Comparison of ENCODE assay signal across 8 cellular contexts in genomic region chr17:50087246-50087911, GRCh38. TPM values are rescaled to one million over a fixed set of nuclear protein-coding genes. Genes with fewer than 3 reads are reported as not detected.
DNase-seq lines count a peak whose midpoint lies in the region; ATAC-seq and TF ChIP-seq lines count a peak whose summit lies in the region.

No MANE protein-coding gene starts in this region.

- H3K27ac ChIP-seq in Peyer's patch (no peak overlapping the region), fibroblast of lung (ENCODE audit: insufficient read depth, low read length) (no peak overlapping the region), osteoblast (ENCODE audit: low read depth, low read length) (no peak overlapping the region), tibial artery (peak overlapping the region; percentile 10 to 37)

- H3K9ac ChIP-seq in fibroblast of lung (ENCODE audit: insufficient read depth, low read length): no peak overlapping the region

- no peaks in the 10 kb centered on the region for H3K27me3 ChIP-seq in Peyer's patch
- no peaks in the 10 kb centered on the region for H3K27me3 ChIP-seq in fibroblast of lung (ENCODE audit: control insufficient read depth, insufficient read depth, low read length)
- H3K27me3 ChIP-seq in osteoblast (ENCODE audit: insufficient read depth, low read length): no peaks in the 10 kb centered on the region
- H3K27me3 ChIP-seq in tibial artery: no peaks in the 10 kb centered on the region

- no peaks in the 10 kb centered on the region for H3K4me1 Mint-ChIP-seq in activated T-cell treated with anti-CD3 and anti-CD28 coated beads, Interleukin-2, amount 50 U/mL, for 24 hours (ENCODE audit: low read depth)

- TF ChIP-seq CTCF in GM12872 (IDR thresholded peaks at IDR 0.05; ENCODE audit: insufficient read depth, low read depth, low read length): peak; percentile 99
- peak; percentile 89 to 96 (median 94) for TF ChIP-seq CTCF in Peyer's patch (IDR thresholded peaks at IDR 0.05)
- TF ChIP-seq CTCF in fibroblast of lung (conservative IDR thresholded peaks at IDR 0.05 in 1 of 2, IDR thresholded peaks at IDR 0.05 in 1 of 2; ENCODE audit: low read depth in 1 of 2, low read length in 2 of 2): peak; percentile 86 to 93
- TF ChIP-seq CTCF in osteoblast (IDR thresholded peaks at IDR 0.05; ENCODE audit: extremely low read depth, low read depth, low read length): peak; percentile 94
- TF ChIP-seq CTCF in tibial artery (IDR thresholded peaks at IDR 0.05): peak; percentile 94 to 95

- peaks cover 2% of the 10 kb centered on the region for H3K36me3 Mint-ChIP-seq in activated T-cell treated with anti-CD3 and anti-CD28 coated beads, Interleukin-2, amount 50 U/mL, for 24 hours (ENCODE audit: low read depth)

- H2AFZ ChIP-seq in fibroblast of lung (ENCODE audit: low read length) (no peak overlapping the region), osteoblast (ENCODE audit: low read length) (no peak overlapping the region)

- no peak for ATAC-seq in HG03457 (IDR thresholded peaks at IDR 0.05; ENCODE audit: unreplicated experiment)

- no peaks in the 10 kb centered on the region for H3K27me3 Mint-ChIP-seq in activated T-cell treated with anti-CD3 and anti-CD28 coated beads, Interleukin-2, amount 50 U/mL, for 24 hours

- H4K20me1 ChIP-seq in fibroblast of lung (ENCODE audit: control insufficient read depth, extremely low read depth, insufficient read depth, low read length) (no peaks in the 10 kb centered on the region), osteoblast (ENCODE audit: insufficient read depth, low read length) (peaks cover 4% of the 10 kb centered on the region)

- H3K9me3 Mint-ChIP-seq in activated T-cell treated with anti-CD3 and anti-CD28 coated beads, Interleukin-2, amount 50 U/mL, for 24 hours: no peaks in the 10 kb centered on the region

- H3K9me3 ChIP-seq in Peyer's patch: no peaks in the 10 kb centered on the region
- no peaks in the 10 kb centered on the region for H3K9me3 ChIP-seq in fibroblast of lung (ENCODE audit: control insufficient read depth, insufficient read depth, low read depth, low read length)
- no peaks in the 10 kb centered on the region for H3K9me3 ChIP-seq in osteoblast (ENCODE audit: low read depth, low read length)
- no peaks in the 10 kb centered on the region for H3K9me3 ChIP-seq in tibial artery

- DNase-seq in HUDEP-2 (lab: John Stamatoyannopoulos, UW; ENCODE audit: unreplicated experiment in 76 of 76) (peak in 66 of 76 experiments; percentile 4 to 80 (median 49)), Peyer's patch (peak; percentile 66 to 85 (median 82)), fibroblast of lung (ENCODE audit: low read depth in 2 of 2) (peak; percentile 56 to 71), osteoblast (ENCODE audit: insufficient read length, low spot score, missing footprints) (peak; percentile 96), tibial artery (peak; percentile 62 to 81)
- peak; percentile 88 for DNase-seq in activated T-cell treated with anti-CD3 and anti-CD28 coated beads, Interleukin-2, amount 50 U/mL, for 24 hours

- no peak overlapping the region for H3K27ac Mint-ChIP-seq in activated T-cell treated with anti-CD3 and anti-CD28 coated beads, Interleukin-2, amount 50 U/mL, for 24 hours

- intact Hi-C loops in tibial artery (cut with DNase I; ENCODE audit: low total_unique reads): loop anchor here (2.0 kb wide), 1 partner anchor 61 kb away; no protein-coding TSS in a partner anchor

- H3K79me2 ChIP-seq in fibroblast of lung (ENCODE audit: control insufficient read depth, insufficient read depth, low read length): no peaks in the 10 kb centered on the region
- no peaks in the 10 kb centered on the region for H3K79me2 ChIP-seq in osteoblast (ENCODE audit: insufficient read depth, low read length)

- TF ChIP-seq POLR2A in Peyer's patch (IDR thresholded peaks at IDR 0.05): no peak

- H3K4me2 ChIP-seq in fibroblast of lung (ENCODE audit: extremely low read depth, insufficient read depth, low read length) (no peak overlapping the region), osteoblast (ENCODE audit: insufficient read depth, low read length) (no peak overlapping the region)

- peaks cover 0 to 41% (median 0%) of the 10 kb centered on the region in 3 donors for H3K36me3 ChIP-seq in Peyer's patch
- H3K36me3 ChIP-seq in fibroblast of lung (ENCODE audit: control insufficient read depth, insufficient read depth, low read length): peaks cover 25% of the 10 kb centered on the region
- peaks cover 72% of the 10 kb centered on the region for H3K36me3 ChIP-seq in osteoblast (ENCODE audit: insufficient read depth, low read length)
- H3K36me3 ChIP-seq in tibial artery: peaks cover 38 to 61% (median 43%) of the 10 kb centered on the region in 3 donors

- H3K4me3 Mint-ChIP-seq in activated T-cell treated with anti-CD3 and anti-CD28 coated beads, Interleukin-2, amount 50 U/mL, for 24 hours: no peak overlapping the region

- H3K4me1 ChIP-seq in Peyer's patch (no peaks in the 10 kb centered on the region), fibroblast of lung (ENCODE audit: control insufficient read depth, extremely low read depth, insufficient read depth, low read length) (no peaks in the 10 kb centered on the region), osteoblast (ENCODE audit: insufficient read depth, low read length) (no peaks in the 10 kb centered on the region), tibial artery (no peaks in the 10 kb centered on the region)

- H3K4me3 ChIP-seq in Peyer's patch (no peak overlapping the region), fibroblast of lung (replicated peaks in 1 of 4; ENCODE audit: control extremely low read depth in 1 of 4, insufficient read depth in 1 of 4, low read depth in 3 of 4, low read length in 4 of 4) (no peak overlapping the region), osteoblast (ENCODE audit: insufficient read depth, low read length) (no peak overlapping the region), tibial artery (no peak overlapping the region)

RNA-seq across cellular contexts. Expression of gene PDK2, which starts 7.8 kb away (rescaled TPM):
- total RNA-seq in Peyer's patch (100 to 1,000 TPM in 3 of 4 donors, 10 to 100 TPM in 1; 23.1 to 283 (median 164) TPM), fibroblast of lung (19.2 and 19.3 TPM in 2 replicates), osteoblast (43.4 and 54.8 TPM in 2 replicates)
- 41.0 and 44.6 TPM in 2 replicates for polyA plus RNA-seq in fibroblast of lung
- polyA plus RNA-seq in fibroblast of lung (2012): 27.6 and 28.3 TPM in 2 replicates
- polyA minus RNA-seq in fibroblast of lung (ENCODE audit: low replicate concordance): 178 and 230 TPM in 2 replicates

RNA-seq across cellular contexts. Expression of gene ITGA3, which starts 31.5 kb away (rescaled TPM):
- total RNA-seq in Peyer's patch: 100 to 1,000 TPM in 3 of 4 donors, 10 to 100 TPM in 1; 71.0 to 285 (median 247) TPM
- total RNA-seq in fibroblast of lung: 89.1 and 269 TPM in 2 replicates
- 67.3 and 76.6 TPM in 2 replicates for polyA plus RNA-seq in fibroblast of lung
- 120 and 129 TPM in 2 replicates for polyA plus RNA-seq in fibroblast of lung (2012)
- polyA minus RNA-seq in fibroblast of lung (ENCODE audit: low replicate concordance): 307 and 449 TPM in 2 replicates
- 73.4 and 81.4 TPM in 2 replicates for total RNA-seq in osteoblast

RNA-seq across cellular contexts. Expression of gene SAMD14, which starts 42.6 kb away (rescaled TPM):
- total RNA-seq in Peyer's patch: 1 to 10 TPM in 2 of 4 donors, under 1 TPM in 2; 0.53 to 2.5 (median 1.0) TPM
- total RNA-seq in fibroblast of lung: 2.1 and 2.3 TPM in 2 replicates
- 1.4 and 3.8 TPM in 2 replicates for polyA plus RNA-seq in fibroblast of lung
- polyA plus RNA-seq in fibroblast of lung (2012): 6.5 and 13.5 TPM in 2 replicates
- 2.1 and 14.8 TPM in 2 replicates for polyA minus RNA-seq in fibroblast of lung (ENCODE audit: low replicate concordance)
- 2.5 and 2.7 TPM in 2 replicates for total RNA-seq in osteoblast

Comparison
In these comparisons a context has a peak if more than half of its experiments do, and no peak if none do; other contexts are left out.
1. H3K27ac ChIP-seq: peak in tibial artery (2 of 2); none in Peyer's patch (0 of 4), fibroblast of lung (single experiment) and osteoblast (single experiment).
2. Peak in every context shown above with its lines, with median percentiles within 50 percentile points of each other: CTCF ChIP-seq and DNase-seq.